20 cellular contexts compared by ENCODE assay signal in genomic region chr7:73840715-73841379, GRCh38. TPM values are rescaled to one million over a fixed set of nuclear protein-coding genes. Genes with fewer than 3 reads are reported as not detected.
A peak's percentile ranks its signal among the peaks of the same experiment; 100 is the strongest.
DNase-seq lines count a peak whose midpoint lies in the region; ATAC-seq, FAIRE-seq and TF ChIP-seq lines count a peak whose summit lies in the region.
"Had no signal": no experiment of that assay in that cellular context is flagged by ENCODE, and none has a peak within 500 bp of the region (broad histone marks: within the 10 kb centered on the region; RNA-seq: fewer than 3 reads in every experiment).

No MANE protein-coding gene starts in this region.

- ATAC-seq in CD8-positive, alpha-beta T cell: no peak
- ATAC-seq in PC-3: no peak
- ATAC-seq: activated CD8-positive, alpha-beta T cell treated with anti-CD3 and anti-CD28 coated beads for 36 hours had no signal

- peak overlapping the region; percentile 92 for H3K4me2 ChIP-seq in astrocyte (ENCODE audit: low read length)
- no peak overlapping the region for H3K4me2 ChIP-seq in PC-3 (ENCODE audit: low read length)

- no peak overlapping the region for H3K4me3 ChIP-seq in CD8-positive, alpha-beta T cell (ENCODE audit: low read depth, low read length)
- H3K4me3 ChIP-seq in HEK293 (ENCODE audit: low read depth, low read length): no peak overlapping the region
- H3K4me3 ChIP-seq in astrocyte (ENCODE audit: insufficient read depth, low read depth, low read length): no peak overlapping the region
- H3K4me3 ChIP-seq in PC-3 (ENCODE audit: low read length): no peak overlapping the region

- POLR2A ChIA-PET in CD8-positive, alpha-beta T cell (lab: Charles Lee): no interaction called here
- POLR2A ChIA-PET in HEK293 (lab: Yijun Ruan, JAX) (no interaction called here), PC-3 (lab: Charles Lee; ENCODE audit: unreplicated experiment) (no interaction called here)

- no peaks in the 10 kb centered on the region for H4K20me1 ChIP-seq in astrocyte (ENCODE audit: insufficient read depth, low read length)
- no peaks in the 10 kb centered on the region for H4K20me1 ChIP-seq in PC-3 (ENCODE audit: low read length)

- CTCF ChIA-PET in CD8-positive, alpha-beta T cell (lab: Charles Lee): interaction anchor here (1.5 kb wide), 1 partner anchor 14 kb away, joined by 8 read pairs; no protein-coding TSS in a partner anchor
- CTCF ChIA-PET in HEK293 (lab: Yijun Ruan, JAX) (interaction anchor here (0.7 to 3.7 kb wide), 2 partner anchors 14 to 70 kb away, joined by 3 to 24 read pairs; no protein-coding TSS in a partner anchor), PC-3 (lab: Charles Lee) (no interaction called here)

- no peak overlapping the region for H3K27ac ChIP-seq in CD8-positive, alpha-beta T cell (ENCODE audit: low read depth, low read length)
- H3K27ac ChIP-seq in HEK293 (ENCODE audit: extremely low read depth, low read depth, low read length): no peak overlapping the region
- H3K27ac ChIP-seq in astrocyte (ENCODE audit: low read depth, low read length): no peak overlapping the region
- no peak overlapping the region for H3K27ac ChIP-seq in PC-3 (ENCODE audit: low read length)

- intact Hi-C loops in CD8-positive, alpha-beta T cell (cut with DNase I, micrococcal nuclease): loop anchor here (5.0 to 10.0 kb wide), 4 partner anchors 159 to 334 kb away; partner anchors contain the start of genes BAZ1B (in 1 of the 2), BUD23 (in 1 of the 2), DNAJC30 (in 1 of the 2) and EIF4H (in 1 of the 2)
- intact Hi-C loops in PC-3 (cut with micrococcal nuclease): no loop called here

- FAIRE-seq in astrocyte (lab: Jason Lieb, UNC): no peak
- FAIRE-seq: endometrium, GM12892 had no signal

- no peaks in the 10 kb centered on the region for H3K27me3 Mint-ChIP-seq in CD8-positive, alpha-beta T cell (ENCODE audit: low read depth)
- H3K27me3 Mint-ChIP-seq in astrocyte (ENCODE audit: low read depth, unreplicated experiment): no peaks in the 10 kb centered on the region
- peaks cover 8% of the 10 kb centered on the region for H3K27me3 Mint-ChIP-seq in nephron progenitor cell (ENCODE audit: low read depth, poor library complexity)

- no peaks in the 10 kb centered on the region for H3K36me3 Mint-ChIP-seq in CD8-positive, alpha-beta T cell
- H3K36me3 Mint-ChIP-seq in astrocyte (ENCODE audit: low read depth, unreplicated experiment) (no peaks in the 10 kb centered on the region), nephron progenitor cell (ENCODE audit: low read depth) (no peaks in the 10 kb centered on the region)

- H3F3A ChIP-seq in PC-3 (ENCODE audit: low read length, unreplicated experiment): no peaks in the 10 kb centered on the region

- no peaks in the 10 kb centered on the region for H3K9me2 ChIP-seq in PC-3 (replicated peaks; ENCODE audit: low read length)

- H3K36me3 ChIP-seq in CD8-positive, alpha-beta T cell (ENCODE audit: insufficient read depth, low read length): no peaks in the 10 kb centered on the region
- H3K36me3 ChIP-seq in HEK293 (ENCODE audit: control insufficient read depth in 2 of 2, insufficient read depth in 1 of 2, low read length in 2 of 2): no peaks in the 10 kb centered on the region
- no peaks in the 10 kb centered on the region for H3K36me3 ChIP-seq in astrocyte (ENCODE audit: insufficient read depth, low read length)
- H3K36me3 ChIP-seq in PC-3 (ENCODE audit: low read depth, low read length): no peaks in the 10 kb centered on the region

- peaks cover 13% of the 10 kb centered on the region for H3K4me1 Mint-ChIP-seq in CD8-positive, alpha-beta T cell (ENCODE audit: low read depth)
- H3K4me1 Mint-ChIP-seq in astrocyte (ENCODE audit: low read depth, unreplicated experiment) (peaks cover 13% of the 10 kb centered on the region), nephron progenitor cell (peaks cover 44% of the 10 kb centered on the region)

- H3K79me2 ChIP-seq in astrocyte (ENCODE audit: insufficient read depth, low read length) (no peaks in the 10 kb centered on the region), PC-3 (ENCODE audit: low read length) (0 out of 2 replicates have a peak, but pooled peaks cover 7% of the 10 kb centered on the region)

- H3K27me3 ChIP-seq in CD8-positive, alpha-beta T cell (ENCODE audit: insufficient read depth, low read length): no peaks in the 10 kb centered on the region
- H3K27me3 ChIP-seq in astrocyte (ENCODE audit: insufficient read depth, low read length) (no peaks in the 10 kb centered on the region), PC-3 (ENCODE audit: low read length) (no peaks in the 10 kb centered on the region)

- no peaks in the 10 kb centered on the region for H3K9me3 Mint-ChIP-seq in CD8-positive, alpha-beta T cell
- H3K9me3 Mint-ChIP-seq in astrocyte (ENCODE audit: unreplicated experiment) (no peaks in the 10 kb centered on the region), nephron progenitor cell (peaks cover 11% of the 10 kb centered on the region)
- H3K9me3 Mint-ChIP-seq: activated CD8-positive, alpha-beta T cell treated with anti-CD3 and anti-CD28 coated beads for 36 hours had no signal

- no peak for TF ChIP-seq CTCF in CD8-positive, alpha-beta T cell (IDR thresholded peaks at IDR 0.05)
- TF ChIP-seq CTCF in HEK293 (tag by site-specific recombination; IDR thresholded peaks at IDR 0.05) (no peak), astrocyte (IDR thresholded peaks at IDR 0.05; ENCODE audit: insufficient read depth, low read depth, low read length) (no peak), nephron progenitor cell (IDR thresholded peaks at IDR 0.05) (no peak), PC-3 (conservative IDR thresholded peaks at IDR 0.05; ENCODE audit: low read depth, low read length) (no peak)

- no TSS peak for BruUV-seq in PC-3 (replicated peaks; lab: Mats Ljungman, UMichigan)

- no peak overlapping the region for H3K9ac ChIP-seq in astrocyte (ENCODE audit: low read length)
- no peak overlapping the region for H3K9ac ChIP-seq in PC-3 (ENCODE audit: low read length)

- peaks cover 5% of the 10 kb centered on the region for H3K4me1 ChIP-seq in CD8-positive, alpha-beta T cell (ENCODE audit: insufficient read depth, low read length)
- H3K4me1 ChIP-seq in HEK293 (ENCODE audit: control insufficient read depth, insufficient read depth, low read length) (peaks cover 6% of the 10 kb centered on the region; the same call in 1 of the 2 replicates), astrocyte (ENCODE audit: insufficient read depth, low read length) (no peaks in the 10 kb centered on the region), PC-3 (ENCODE audit: insufficient read depth, low read length) (peaks cover 13% of the 10 kb centered on the region; the same call in 1 of the 2 replicates)

- H3K4me3 Mint-ChIP-seq in CD8-positive, alpha-beta T cell: peak overlapping the region; percentile 18
- H3K4me3 Mint-ChIP-seq in astrocyte (ENCODE audit: unreplicated experiment): peak overlapping the region; percentile 85
- H3K4me3 Mint-ChIP-seq in nephron progenitor cell: peak overlapping the region; percentile 55

- DNase-seq in CD8-positive, alpha-beta T cell: no peak
- DNase-seq in astrocyte (ENCODE audit: low read depth): no peak
- no peak for DNase-seq in nephron progenitor cell
- no peak for DNase-seq in NCI-H2227 treated with DMSO at 0.1 percent for 48 hours (lab: John Stamatoyannopoulos, UW)
- no peak for DNase-seq in stimulated activated naive CD4-positive, alpha-beta T cell treated with Interleukin-2 at 50 U/mL for 16 hours (lab: John Stamatoyannopoulos, UW)
- DNase-seq in PC-3: no peak
- DNase-seq: anterior cingulate cortex; GF-D8; hypothalamus; NCI-H1092; NCI-H2081 treated with DMSO at 0.1 percent for 48 hours; NCI-H526; stimulated activated CD4-positive, alpha-beta T cell treated with anti-CD3 and anti-CD28 coated beads, Interleukin-2, amount 100 ng/mL, for 48 hours had no signal

- H3K27ac Mint-ChIP-seq in CD8-positive, alpha-beta T cell: no peak overlapping the region
- no peak overlapping the region for H3K27ac Mint-ChIP-seq in astrocyte (ENCODE audit: unreplicated experiment)
- H3K27ac Mint-ChIP-seq in nephron progenitor cell: no peak overlapping the region
- H3K27ac Mint-ChIP-seq: activated CD8-positive, alpha-beta T cell treated with anti-CD3 and anti-CD28 coated beads for 36 hours had no signal

- no peak overlapping the region for H2AFZ ChIP-seq in astrocyte (ENCODE audit: low read depth, low read length)
- H2AFZ ChIP-seq in PC-3 (ENCODE audit: low read length): no peak overlapping the region

- no peaks in the 10 kb centered on the region for H3K9me3 ChIP-seq in CD8-positive, alpha-beta T cell (ENCODE audit: low read length)
- H3K9me3 ChIP-seq in HEK293 (ENCODE audit: control insufficient read depth, insufficient read depth, low read depth, low read length) (no peaks in the 10 kb centered on the region), astrocyte (ENCODE audit: insufficient read depth, low read depth, low read length) (no peaks in the 10 kb centered on the region), PC-3 (ENCODE audit: low read length) (no peaks in the 10 kb centered on the region)

TF ChIP-seq in HEK293, 187 proteins besides CTCF, POLR2A, EP300 and RAD21:
- TF ChIP-seq ZSCAN30 (tag by site-specific recombination; IDR thresholded peaks at IDR 0.05) (no peak), ZNF121 (tag by site-specific recombination; IDR thresholded peaks at IDR 0.05) (peak; percentile 92)

RNA-seq across cellular contexts. Expression of gene METTL27, which starts 1.5 kb away (rescaled TPM):
- total RNA-seq in CD8-positive, alpha-beta T cell: not detected
- total RNA-seq in astrocyte (2.1 and 2.5 TPM in 2 replicates), PC-3 (2014; rRNA removed) (0.35 and 3.3 TPM in 2 replicates)
- total RNA-seq: activated CD8-positive, alpha-beta T cell treated with anti-CD3 and anti-CD28 coated beads for 36 hours had no signal

RNA-seq across cellular contexts. Expression of gene CLDN4, which starts 10.1 kb away (rescaled TPM):
- not detected for total RNA-seq in CD8-positive, alpha-beta T cell
- total RNA-seq in astrocyte (13.7 and 32.5 TPM in 2 replicates), PC-3 (2014; rRNA removed) (656 and 724 TPM in 2 replicates)
- total RNA-seq: skeletal muscle tissue had no signal

RNA-seq across cellular contexts. Expression of gene TMEM270, which starts 20.1 kb away (rescaled TPM):
- total RNA-seq in CD8-positive, alpha-beta T cell: not detected
- total RNA-seq in astrocyte: not detected in 2 replicates
- total RNA-seq in PC-3 (2014; rRNA removed): 3.8 TPM in 1 of 2 replicates, not detected in the other
- total RNA-seq: activated CD8-positive, alpha-beta T cell treated with anti-CD3 and anti-CD28 coated beads for 36 hours; mucosa of gallbladder; skeletal muscle tissue; temporal lobe had no signal

Comparison
In these comparisons a context has a peak if more than half of its experiments do, and no peak if none do; other contexts are left out.
1. H3K4me3 Mint-ChIP-seq: peak in every context shown above with its lines; median percentile 85 in astrocyte; 55 in nephron progenitor cell; 18 in CD8-positive, alpha-beta T cell.
2. RNA of gene CLDN4, which starts 10.1 kb away (total RNA-seq): 656 to 724 TPM in PC-3 and 13.7 to 32.5 TPM in astrocyte; not detected in CD8-positive, alpha-beta T cell; every median in the first group is over 10 times any median in the second.